ENCODE assay signal across 14 cellular contexts in the genomic region with DNA sequence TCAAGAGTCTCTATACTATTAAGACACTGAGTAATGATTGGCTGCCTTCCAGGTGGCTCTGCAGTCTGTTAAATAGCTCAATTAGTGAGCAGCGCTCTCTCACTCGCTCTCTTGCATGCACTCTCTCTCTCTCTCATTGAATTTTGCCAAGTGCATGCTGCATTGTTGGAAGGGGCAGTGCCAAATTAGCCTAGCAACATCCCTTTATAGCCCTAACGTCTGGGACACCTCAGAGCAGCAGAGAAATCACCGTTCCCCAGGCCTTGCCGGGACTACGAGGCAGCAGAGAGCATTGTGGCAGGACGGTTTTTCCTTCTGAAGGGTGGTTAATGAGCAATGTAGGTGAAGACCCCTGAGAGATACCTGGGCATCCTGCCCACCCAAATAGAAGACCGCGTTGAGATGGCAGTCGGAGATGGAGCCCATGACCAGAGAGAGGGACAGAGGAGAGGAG.
A peak's percentile ranks its signal among the peaks of the same experiment; 100 is the strongest.
DNase-seq lines count a peak whose midpoint lies in the region; ATAC-seq and TF ChIP-seq lines count a peak whose summit lies in the region.
"Had no signal": no experiment of that assay in that cellular context is flagged by ENCODE, and none has a peak within 500 bp of the region (broad histone marks: within the 10 kb centered on the region; RNA-seq: fewer than 3 reads in every experiment).

No MANE protein-coding gene starts in this region.

- no peak for TF ChIP-seq CTCF in astrocyte of the cerebellum (IDR thresholded peaks at IDR 0.05; ENCODE audit: low read depth, low read length, missing control alignments)

- DNase-seq in COR-L47 (lab: John Stamatoyannopoulos, UW) (peak; percentile 90), NCI-H1930 (lab: John Stamatoyannopoulos, UW) (peak; percentile 12 to 18), astrocyte of the cerebellum (ENCODE audit: low read depth) (peak; percentile 56), midbrain (lab: John Stamatoyannopoulos, UW) (peak; percentile 59), NCI-H187 treated with DMSO at 0.1 percent for 48 hours (lab: John Stamatoyannopoulos, UW) (no peak)
- DNase-seq: left cardiac atrium; natural killer cell; stimulated activated CD4-positive, alpha-beta T cell treated with anti-CD3 and anti-CD28 coated beads, Interleukin-12 subunit alpha, Interleukin-12 subunit beta, amount 100 ng/mL, for 4 hours; T-helper 17 cell had no signal

- ATAC-seq in HG03045 (IDR thresholded peaks at IDR 0.05; ENCODE audit: unreplicated experiment) (no peak), GM21360 (IDR thresholded peaks at IDR 0.05; ENCODE audit: unreplicated experiment) (no peak), HG03460 (IDR thresholded peaks at IDR 0.05; ENCODE audit: unreplicated experiment) (no peak)
- ATAC-seq: foreskin keratinocyte, left cardiac atrium, natural killer cell, T-helper 17 cell had no signal

- in situ Hi-C loops in astrocyte of the cerebellum (cut with HindIII; ENCODE audit: low sequenced_read_pairs) = no loop called here

- no peak overlapping the region for H3K4me3 ChIP-seq in astrocyte of the cerebellum (ENCODE audit: low read depth, low read length)
- H3K4me3 ChIP-seq: coronary artery had no signal
